11 cellular contexts compared by ENCODE assay signal in genomic region chr2:157414050-157414449, GRCh38. TPM values are rescaled to one million over a fixed set of nuclear protein-coding genes. Genes with fewer than 3 reads are reported as not detected.
DNase-seq lines count a peak whose midpoint lies in the region; ATAC-seq and TF ChIP-seq lines count a peak whose summit lies in the region.
"Had no signal": no experiment of that assay in that cellular context is flagged by ENCODE, and none has a peak within 500 bp of the region (broad histone marks: within the 10 kb centered on the region; RNA-seq: fewer than 3 reads in every experiment).

No MANE protein-coding gene starts in this region.

- no peak overlapping the region for H4K12ac ChIP-seq in trophoblast cell (ENCODE audit: low read depth, low read length)

- H3K27ac Mint-ChIP-seq in activated naive CD4-positive, alpha-beta T cell treated with anti-CD3 and anti-CD28 coated beads, Interleukin-2, amount 50 U/mL, for 24 hours: peak overlapping the region; percentile 100
- H3K27ac Mint-ChIP-seq in activated CD4-positive, alpha-beta memory T cell treated with anti-CD3 and anti-CD28 coated beads, Interleukin-2, amount 10 ng/mL, durations not matched to agents 7 days and 5 days: peak overlapping the region; percentile 89

- no peak overlapping the region for H3K4ac ChIP-seq in trophoblast cell (ENCODE audit: low read depth, low read length)

- H3K4me3 Mint-ChIP-seq in activated naive CD4-positive, alpha-beta T cell treated with anti-CD3 and anti-CD28 coated beads, Interleukin-2, amount 50 U/mL, for 24 hours: peak overlapping the region; percentile 86
- peak overlapping the region; percentile 63 for H3K4me3 Mint-ChIP-seq in activated CD4-positive, alpha-beta memory T cell treated with anti-CD3 and anti-CD28 coated beads, Interleukin-2, amount 10 ng/mL, durations not matched to agents 7 days and 5 days

- H2BK120ac ChIP-seq in trophoblast cell (ENCODE audit: insufficient read depth, low read length, poor library complexity): no peak overlapping the region

- TF ChIP-seq CTCF in transverse colon (IDR thresholded peaks at IDR 0.05) (no peak), dorsolateral prefrontal cortex (IDR thresholded peaks at IDR 0.05 in 54 of 56, conservative IDR thresholded peaks at IDR 0.05 in 2 of 56; ENCODE audit: low read depth in 1 of 56, partially characterized antibody in 56 of 56) (no peak)

- H3K4me3 ChIP-seq in transverse colon: no peak overlapping the region
- no peak overlapping the region for H3K4me3 ChIP-seq in trophoblast cell (ENCODE audit: low read depth, low read length)
- H3K4me3 ChIP-seq in dorsolateral prefrontal cortex: no peak overlapping the region

- no peak overlapping the region for H2BK5ac ChIP-seq in trophoblast cell (ENCODE audit: low read depth, low read length, poor library complexity)

- TF ChIP-seq POLR2A in transverse colon (IDR thresholded peaks at IDR 0.05): no peak

- no peaks in the 10 kb centered on the region for H3K27me3 Mint-ChIP-seq in activated naive CD4-positive, alpha-beta T cell treated with anti-CD3 and anti-CD28 coated beads, Interleukin-2, amount 50 U/mL, for 24 hours
- no peaks in the 10 kb centered on the region for H3K27me3 Mint-ChIP-seq in activated CD4-positive, alpha-beta memory T cell treated with anti-CD3 and anti-CD28 coated beads, Interleukin-2, amount 10 ng/mL, durations not matched to agents 7 days and 5 days

- H3K36me3 ChIP-seq in transverse colon (no peaks in the 10 kb centered on the region), trophoblast cell (ENCODE audit: control insufficient read depth in 1 of 2, insufficient read depth in 2 of 2, low read length in 2 of 2) (no peaks in the 10 kb centered on the region)
- H3K36me3 ChIP-seq: WERI-Rb-1 had no signal

- H3K27ac ChIP-seq in transverse colon (peak overlapping the region; percentile 18 to 41 (median 33)), trophoblast cell (ENCODE audit: low read depth, low read length) (no peak overlapping the region), dorsolateral prefrontal cortex (no peak overlapping the region)
- H3K27ac ChIP-seq: WERI-Rb-1 had no signal

- DNase-seq in activated naive CD4-positive, alpha-beta T cell treated with Interleukin-2 at 50 U/mL for 16 hours: no peak
- no peak for DNase-seq in activated CD4-positive, alpha-beta memory T cell treated with anti-CD3 and anti-CD28 coated beads, Interleukin-2, amount 10 ng/mL, durations not matched to agents 7 days and 5 days
- DNase-seq in transverse colon (no peak), trophoblast cell (no peak), NCI-H69 (lab: John Stamatoyannopoulos, UW) (no peak), dorsolateral prefrontal cortex (no peak)
- DNase-seq: NCI-H2171 treated with DMSO at 0.1 percent for 48 hours, WERI-Rb-1 had no signal

- H3K9me3 ChIP-seq in transverse colon (no peaks in the 10 kb centered on the region), trophoblast cell (ENCODE audit: insufficient read depth, low read depth, low read length) (no peaks in the 10 kb centered on the region)

- no peaks in the 10 kb centered on the region for H3K27me3 ChIP-seq in transverse colon
- H3K27me3 ChIP-seq in trophoblast cell (ENCODE audit: insufficient read depth, low read length): no peaks in the 10 kb centered on the region
- peaks cover 0 to 3% (median 0%) of the 10 kb centered on the region in 45 donors for H3K27me3 ChIP-seq in dorsolateral prefrontal cortex

- H2BK12ac ChIP-seq in trophoblast cell (ENCODE audit: low read length): no peak overlapping the region

- POLR2A ChIA-PET in activated CD4-positive, alpha-beta memory T cell treated with anti-CD3 and anti-CD28 coated beads, Interleukin-2, amount 10 ng/mL, durations not matched to agents 7 days and 5 days (lab: Charles Lee): interaction anchor here (0.6 to 8.4 kb wide), 12 partner anchors 9 to 485 kb away, joined by 3 to 380 read pairs (median 16); partner anchors contain the start of gene CYTIP

- peaks cover 92% of the 10 kb centered on the region for H3K4me1 Mint-ChIP-seq in activated naive CD4-positive, alpha-beta T cell treated with anti-CD3 and anti-CD28 coated beads, Interleukin-2, amount 50 U/mL, for 24 hours
- H3K4me1 Mint-ChIP-seq in activated CD4-positive, alpha-beta memory T cell treated with anti-CD3 and anti-CD28 coated beads, Interleukin-2, amount 10 ng/mL, durations not matched to agents 7 days and 5 days: peaks cover 80% of the 10 kb centered on the region

- in situ Hi-C loops in transverse colon (cut with MboI; ENCODE audit: low pct_ligation_motif_present in 1 of 4, low pct_unique_long_range_greater_than_20kb in 1 of 4, low sequenced_read_pairs in 3 of 4): no loop called here

- no peaks in the 10 kb centered on the region for H3K79me2 ChIP-seq in trophoblast cell (ENCODE audit: control insufficient read depth, insufficient read depth, low read length, poor library complexity)

- no peak overlapping the region for H3K23ac ChIP-seq in trophoblast cell (ENCODE audit: low read length)

- ATAC-seq in HG02870 (IDR thresholded peaks at IDR 0.05; ENCODE audit: unreplicated experiment): peak; percentile 19
- ATAC-seq: HCT116 had no signal

- no peaks in the 10 kb centered on the region for H3K79me1 ChIP-seq in trophoblast cell (ENCODE audit: low read length)

- peaks cover 0 to 9% (median 2%) of the 10 kb centered on the region in 4 donors for H3K4me1 ChIP-seq in transverse colon
- H3K4me1 ChIP-seq in trophoblast cell (ENCODE audit: control insufficient read depth in 1 of 2, insufficient read depth in 2 of 2, low read length in 2 of 2): no peaks in the 10 kb centered on the region

- no peak overlapping the region for H2AK5ac ChIP-seq in trophoblast cell (ENCODE audit: low read length)

- peaks cover 6% of the 10 kb centered on the region for H3K9me3 Mint-ChIP-seq in activated naive CD4-positive, alpha-beta T cell treated with anti-CD3 and anti-CD28 coated beads, Interleukin-2, amount 50 U/mL, for 24 hours
- H3K9me3 Mint-ChIP-seq in activated CD4-positive, alpha-beta memory T cell treated with anti-CD3 and anti-CD28 coated beads, Interleukin-2, amount 10 ng/mL, durations not matched to agents 7 days and 5 days: no peaks in the 10 kb centered on the region

- H3K36me3 Mint-ChIP-seq in activated naive CD4-positive, alpha-beta T cell treated with anti-CD3 and anti-CD28 coated beads, Interleukin-2, amount 50 U/mL, for 24 hours: peaks cover 54% of the 10 kb centered on the region
- peaks cover 86% of the 10 kb centered on the region for H3K36me3 Mint-ChIP-seq in activated CD4-positive, alpha-beta memory T cell treated with anti-CD3 and anti-CD28 coated beads, Interleukin-2, amount 10 ng/mL, durations not matched to agents 7 days and 5 days (ENCODE audit: low read depth)

- no peak overlapping the region for H4K8ac ChIP-seq in trophoblast cell (ENCODE audit: low read depth, low read length)

- H3K4me2 ChIP-seq in trophoblast cell (ENCODE audit: low read length): no peak overlapping the region

- WGBS in transverse colon (ENCODE audit: low coverage in 1 of 2), 2 donors: 57 to 81% methylated on average over 1 of the region's 1 CpG
- WGBS in trophoblast cell (ENCODE audit: extremely low coverage, insufficient coverage, insufficient read length): no CpG with 5 or more reads among the region's 1 CpG

- no peak overlapping the region for H2AFZ ChIP-seq in trophoblast cell (ENCODE audit: insufficient read depth, low read length, poor library complexity)

- intact Hi-C loops in transverse colon (cut with DNase I; ENCODE audit: low total_unique reads) (no loop called here), dorsolateral prefrontal cortex (cut with DNase I) (no loop called here)

- no peak overlapping the region for H3K18ac ChIP-seq in trophoblast cell (ENCODE audit: low read length)

- TF ChIP-seq EP300 in transverse colon (IDR thresholded peaks at IDR 0.05; ENCODE audit: low read depth): no peak

- no peak overlapping the region for H4K91ac ChIP-seq in trophoblast cell (ENCODE audit: low read depth, low read length)

- H3K14ac ChIP-seq in trophoblast cell (ENCODE audit: low read length): no peak overlapping the region

- H3K9ac ChIP-seq in trophoblast cell (ENCODE audit: low read length): no peak overlapping the region

- CTCF ChIA-PET in activated CD4-positive, alpha-beta memory T cell treated with anti-CD3 and anti-CD28 coated beads, Interleukin-2, amount 10 ng/mL, durations not matched to agents 7 days and 5 days (lab: Charles Lee): interaction anchor here (0.6 to 7.7 kb wide), 5 partner anchors 9 to 87 kb away, joined by 3 to 50 read pairs (median 5); partner anchors contain the start of gene ERMN

RNA-seq across cellular contexts. Expression of gene CYTIP, which starts 29.8 kb away (rescaled TPM):
- 100 to 1,000 TPM; 389 to 406 TPM for total RNA-seq in activated CD4-positive, alpha-beta memory T cell treated with anti-CD3 and anti-CD28 coated beads, Interleukin-2, amount 10 ng/mL, durations not matched to agents 7 days and 5 days
- total RNA-seq in transverse colon (10 to 100 TPM in 1 of 4 donors, 1 to 10 TPM in 3; 4.6 to 25.1 (median 5.8) TPM), dorsolateral prefrontal cortex (1 to 10 TPM in 99 of 120 experiments, under 1 TPM in 19, not detected in 2; 0.40 to 9.7 (median 1.8) TPM)
- polyA plus RNA-seq in trophoblast cell (2013): 0.10 and 0.25 TPM in 2 replicates

Comparison
In these comparisons a context has a peak if more than half of its experiments do, and no peak if none do; other contexts are left out.
1. H3K27ac ChIP-seq: peak in transverse colon (4 of 4); none in trophoblast cell (single experiment) and dorsolateral prefrontal cortex (0 of 59).
2. RNA of gene CYTIP, which starts 29.8 kb away (total RNA-seq): 389 to 406 TPM in activated CD4-positive, alpha-beta memory T cell treated with anti-CD3 and anti-CD28 coated beads, Interleukin-2, amount 10 ng/mL, durations not matched to agents 7 days and 5 days; 4.6 to 25.1 TPM in transverse colon and 0.40 to 9.7 TPM in dorsolateral prefrontal cortex; every median in the first group is over 10 times any median in the second.